In the genomic region with DNA sequence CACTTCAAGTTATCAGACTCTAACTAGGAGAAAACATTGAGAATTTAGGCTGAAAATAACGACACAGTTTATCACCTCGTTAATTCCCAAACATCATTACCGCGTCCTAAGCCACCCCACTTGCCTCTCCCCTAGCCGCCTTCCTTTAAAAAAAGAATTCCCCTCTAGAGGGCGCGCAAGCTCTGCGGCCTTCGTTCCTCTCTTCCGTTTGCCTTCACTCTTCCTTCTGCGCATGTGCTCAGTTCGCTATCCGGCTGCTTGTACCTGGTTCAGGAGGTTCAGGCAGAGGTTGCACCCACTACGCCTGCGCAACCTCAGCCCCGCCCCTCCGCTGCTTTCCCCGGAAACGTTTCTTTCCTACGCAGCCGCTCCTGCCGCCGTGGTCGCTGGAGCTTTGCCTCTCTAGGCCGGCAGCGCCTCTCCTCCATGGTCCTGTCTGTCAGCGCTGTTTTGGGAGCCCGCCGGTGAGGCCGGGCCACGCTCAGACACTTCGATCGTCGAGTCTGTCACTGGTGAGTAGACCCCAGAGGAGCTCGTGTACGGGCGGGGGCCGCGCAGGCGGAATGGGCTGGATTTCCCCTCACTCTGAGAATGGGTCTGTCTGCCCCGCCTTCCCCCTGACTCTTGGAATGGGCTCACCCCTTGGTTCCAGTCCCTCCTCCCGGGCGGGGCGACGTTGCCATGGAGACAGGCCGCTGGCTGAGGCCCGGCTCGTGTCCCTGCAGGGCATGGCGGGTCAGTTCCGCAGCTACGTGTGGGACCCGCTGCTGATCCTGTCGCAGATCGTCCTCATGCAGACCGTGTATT, we compare ENCODE assay signal across 8 cellular contexts. TPM values are rescaled to one million over a fixed set of nuclear protein-coding genes. Genes with fewer than 3 reads are reported as not detected.
DNase-seq lines count a peak whose midpoint lies in the region; ATAC-seq and TF ChIP-seq lines count a peak whose summit lies in the region.

A gene (plus strand): TSS at position 353 of the 807 bp plus-strand sequence. CDS start 376 bp downstream, at position 729.

- H3K27me3 Mint-ChIP-seq in T-helper 2 cell treated with Interferon-gamma antibody and Interleukin-4, amounts not matched to agents 5 μg/mL and 100 μg/mL, for 36 hours (ENCODE audit: low read depth): peaks cover 2% of the 10 kb centered on the region

- peak within 1 kb of the TSS; percentile 97 for H3K4me3 Mint-ChIP-seq in T-helper 2 cell treated with Interferon-gamma antibody and Interleukin-4, amounts not matched to agents 5 μg/mL and 100 μg/mL, for 36 hours

- TF ChIP-seq POLR2A in GM18505 (IDR thresholded peaks at IDR 0.05; ENCODE audit: borderline replicate concordance, extremely low read depth, insufficient read depth, insufficient read length) (peak; percentile 88), uterus (IDR thresholded peaks at IDR 0.05) (peak; percentile 68 to 93)

- intact Hi-C loops in ascending aorta (cut with DNase I) (loop anchor here (1.0 to 2.0 kb wide), 6 partner anchors 9 to 73 kb away; no protein-coding TSS in a partner anchor), right cardiac atrium (cut with DNase I) (loop anchor here in 1 of 4 donors (2.0 kb wide), 1 partner anchor 70 kb away; no protein-coding TSS in a partner anchor), uterus (cut with DNase I; ENCODE audit: low total_unique reads) (loop anchor here (2.0 kb wide), 1 partner anchor 74 kb away; no protein-coding TSS in a partner anchor)

- H3K27me3 ChIP-seq in ascending aorta (no peaks in the 10 kb centered on the region), right cardiac atrium (ENCODE audit: control insufficient read depth, insufficient read depth) (no peaks in the 10 kb centered on the region), uterus (no peaks in the 10 kb centered on the region)

- peak; percentile 87 to 90 (median 88) for TF ChIP-seq CTCF in ascending aorta (IDR thresholded peaks at IDR 0.05)
- TF ChIP-seq CTCF in uterus (IDR thresholded peaks at IDR 0.05): peak; percentile 91 to 97 (median 96)

- peak within 1 kb of the TSS; percentile 97 for H3K27ac Mint-ChIP-seq in T-helper 2 cell treated with Interferon-gamma antibody and Interleukin-4, amounts not matched to agents 5 μg/mL and 100 μg/mL, for 36 hours

- peaks cover 19% of the 10 kb centered on the region for H3K36me3 Mint-ChIP-seq in T-helper 2 cell treated with Interferon-gamma antibody and Interleukin-4, amounts not matched to agents 5 μg/mL and 100 μg/mL, for 36 hours (ENCODE audit: low read depth)

- no peaks in the 10 kb centered on the region for H3K9me3 Mint-ChIP-seq in T-helper 2 cell treated with Interferon-gamma antibody and Interleukin-4, amounts not matched to agents 5 μg/mL and 100 μg/mL, for 36 hours

- H3K27ac ChIP-seq in ascending aorta (peak within 1 kb of the TSS; percentile 95 to 96), right cardiac atrium (ENCODE audit: low read length) (peak within 1 kb of the TSS; percentile 98), uterus (peak within 1 kb of the TSS; percentile 94 to 95)

- H3K36me3 ChIP-seq in ascending aorta (peaks cover 16 to 26% of the 10 kb centered on the region in 2 donors), uterus (no peaks in the 10 kb centered on the region)

- H3K4me1 Mint-ChIP-seq in T-helper 2 cell treated with Interferon-gamma antibody and Interleukin-4, amounts not matched to agents 5 μg/mL and 100 μg/mL, for 36 hours (ENCODE audit: low read depth): peaks cover 33% of the 10 kb centered on the region

- H3K4me3 ChIP-seq in ascending aorta (peak within 1 kb of the TSS; percentile 73 to 75), right cardiac atrium (ENCODE audit: low read length) (peak within 1 kb of the TSS; percentile 72), uterus (peak within 1 kb of the TSS; percentile 80 to 85)

- peak; percentile 98 to 99 for DNase-seq in NCI-H1930 (lab: John Stamatoyannopoulos, UW)
- DNase-seq in T-helper 2 cell treated with Interferon-gamma antibody and Interleukin-4, amounts not matched to agents 5 μg/mL and 100 μg/mL, for 36 hours (ENCODE audit: low spot score): peak; percentile 98
- peak; percentile 90 to 99 for DNase-seq in ascending aorta (ENCODE audit: low spot score in 2 of 2)
- peak; percentile 99 to 100 (median 99) for DNase-seq in right cardiac atrium
- DNase-seq in pulmonary artery endothelial cell (ENCODE audit: low read depth, low spot score): peak; percentile 93
- DNase-seq in uterus: peak; percentile 99

- under 1% methylated on average over 55 of the region's 55 CpGs for WGBS in right cardiac atrium

- ATAC-seq in GM18505 (IDR thresholded peaks at IDR 0.05; ENCODE audit: unreplicated experiment): peak; percentile 82
- ATAC-seq in HG02973 (IDR thresholded peaks at IDR 0.05; ENCODE audit: unreplicated experiment): peak; percentile 70
- peak; percentile 95 to 96 for ATAC-seq in right cardiac atrium

- H3K4me1 ChIP-seq in ascending aorta (peaks cover 0 to 26% of the 10 kb centered on the region in 2 donors), right cardiac atrium (ENCODE audit: control insufficient read depth, insufficient read depth, low read length) (peaks cover 6% of the 10 kb centered on the region), uterus (peaks cover 5% of the 10 kb centered on the region in 2 donors)

- H3K9me3 ChIP-seq in ascending aorta: no peaks in the 10 kb centered on the region
- no peaks in the 10 kb centered on the region for H3K9me3 ChIP-seq in right cardiac atrium (ENCODE audit: control insufficient read depth, low read length)
- H3K9me3 ChIP-seq in uterus: no peaks in the 10 kb centered on the region

RNA-seq across cellular contexts. Expression of the gene that starts here (rescaled TPM):
- 27.4 TPM for total RNA-seq in ascending aorta
- total RNA-seq in right cardiac atrium: 10 to 100 TPM; 21.5 to 28.7 (median 25.8) TPM
- polyA plus RNA-seq in right cardiac atrium: 17.1 TPM
- total RNA-seq in pulmonary artery endothelial cell: 21.4 and 35.7 TPM in 2 replicates
- total RNA-seq in uterus: 10 to 100 TPM; 19.0 to 35.6 (median 25.0) TPM

Comparison
In these comparisons a context has a peak if more than half of its experiments do, and no peak if none do; other contexts are left out.
1. Peak in every context shown above with its lines: DNase-seq, ATAC-seq, H3K4me3 ChIP-seq and H3K27ac ChIP-seq.